30 cellular contexts compared by ENCODE assay signal in genomic region chr2:9545502-9545901, GRCh38.
"Had no signal": no experiment of that assay in that cellular context is flagged by ENCODE, and none has a peak within 500 bp of the region (broad histone marks: within the 10 kb centered on the region; RNA-seq: fewer than 3 reads in every experiment).

No MANE protein-coding gene starts in this region.

- H3K4me2 ChIP-seq: neural progenitor cell had no signal

- DNase-seq: activated CD4-positive, alpha-beta T cell treated with anti-CD3 and anti-CD28 coated beads for 36 hours; activated CD4-positive, alpha-beta T cell treated with anti-CD3 and anti-CD28 coated beads, Interleukin-2, amount 50 U/mL, for 4 hours; activated CD8-positive, alpha-beta memory T cell treated with anti-CD3 and anti-CD28 coated beads for 24 hours; activated CD8-positive, alpha-beta memory T cell treated with anti-CD3 and anti-CD28 coated beads, Interleukin-2, amount 50 U/mL, for 4 hours; activated T-cell treated with anti-CD3 and anti-CD28 coated beads, Interleukin-2, amount 50 U/mL, for 24 hours; central memory CD4-positive, alpha-beta T cell; dorsolateral prefrontal cortex; effector memory CD8-positive, alpha-beta T cell; heart left ventricle; left cardiac atrium; mesendoderm; naive B cell; stimulated activated CD4-positive, alpha-beta T cell treated with anti-CD3 and anti-CD28 coated beads, Interleukin-12 subunit alpha, Interleukin-12 subunit beta, amount 100 ng/mL, for 4 hours; stimulated activated CD4-positive, alpha-beta T cell treated with anti-CD3 and anti-CD28 coated beads, Interleukin-4, amount 100 ng/mL, for 4 hours; stimulated activated naive CD8-positive, alpha-beta T cell treated with anti-CD3 and anti-CD28 coated beads, Interleukin-15, amount 100 ng/mL, for 72 hours; T1000 had no signal

- H3K36me3 ChIP-seq: neural progenitor cell, prostate gland, right atrium auricular region, tibial nerve had no signal

- H3K27me3 Mint-ChIP-seq: activated CD4-positive, alpha-beta T cell treated with anti-CD3 and anti-CD28 coated beads for 36 hours; activated T-cell treated with anti-CD3 and anti-CD28 coated beads, Interleukin-2, amount 50 U/mL, for 24 hours; activated T-helper 17 cell treated with anti-CD3 and anti-CD28 coated beads, Interleukin-2, amount 50 U/mL, for 72 hours; effector memory CD8-positive, alpha-beta T cell; naive B cell; stimulated activated naive CD8-positive, alpha-beta T cell treated with anti-CD3 and anti-CD28 coated beads, Interleukin-15, amount 100 ng/mL, for 72 hours had no signal

- H3K27ac Mint-ChIP-seq: activated T-cell treated with anti-CD3 and anti-CD28 coated beads, Interleukin-2, amount 50 U/mL, for 24 hours; activated T-helper 17 cell treated with anti-CD3 and anti-CD28 coated beads, Interleukin-2, amount 50 U/mL, for 72 hours; neural progenitor cell; stimulated activated naive CD8-positive, alpha-beta T cell treated with anti-CD3 and anti-CD28 coated beads, Interleukin-15, amount 100 ng/mL, for 72 hours; T-helper 1 cell treated with Interleukin-12 subunit alpha and Interleukin-12 subunit beta and Interleukin-4 antibody, amounts not matched to agents 30 μg/mL and 1 μg/mL, for 36 hours had no signal

- H3K4me1 ChIP-seq: neural progenitor cell, prostate gland had no signal

- FAIRE-seq: astrocyte, colon, endothelial cell of umbilical vein, islet of Langerhans had no signal

- H3K4me3 Mint-ChIP-seq: activated CD4-positive, alpha-beta T cell treated with anti-CD3 and anti-CD28 coated beads for 36 hours; activated T-cell treated with anti-CD3 and anti-CD28 coated beads, Interleukin-2, amount 50 U/mL, for 24 hours; activated T-helper 17 cell treated with anti-CD3 and anti-CD28 coated beads, Interleukin-2, amount 50 U/mL, for 72 hours; effector memory CD8-positive, alpha-beta T cell; neural progenitor cell; stimulated activated naive CD8-positive, alpha-beta T cell treated with anti-CD3 and anti-CD28 coated beads, Interleukin-15, amount 100 ng/mL, for 72 hours; T-helper 1 cell treated with Interleukin-12 subunit alpha and Interleukin-12 subunit beta and Interleukin-4 antibody, amounts not matched to agents 30 μg/mL and 1 μg/mL, for 36 hours; WTC11 had no signal

- H3K27me3 ChIP-seq: dorsolateral prefrontal cortex, esophagus muscularis mucosa, gastroesophageal sphincter, heart left ventricle, neural progenitor cell, right atrium auricular region, tibial nerve had no signal

- H3K9me3 Mint-ChIP-seq: activated naive CD4-positive, alpha-beta T cell treated with anti-CD3 and anti-CD28 coated beads, Interleukin-2, amount 50 U/mL, for 72 hours; activated T-cell treated with anti-CD3 and anti-CD28 coated beads, Interleukin-2, amount 50 U/mL, for 24 hours; activated T-helper 17 cell treated with anti-CD3 and anti-CD28 coated beads, Interleukin-2, amount 50 U/mL, for 72 hours; effector memory CD8-positive, alpha-beta T cell; naive B cell; neural progenitor cell; stimulated activated naive CD8-positive, alpha-beta T cell treated with anti-CD3 and anti-CD28 coated beads, Interleukin-15, amount 100 ng/mL, for 72 hours; T-helper 1 cell treated with Interleukin-12 subunit alpha and Interleukin-12 subunit beta and Interleukin-4 antibody, amounts not matched to agents 30 μg/mL and 1 μg/mL, for 36 hours; WTC11 had no signal

- H3K4me3 ChIP-seq: dorsolateral prefrontal cortex, esophagus muscularis mucosa, gastroesophageal sphincter, heart left ventricle, neural progenitor cell, prostate gland, right atrium auricular region, tibial nerve had no signal

- H3K9me3 ChIP-seq: esophagus muscularis mucosa, gastroesophageal sphincter, heart left ventricle, prostate gland, right atrium auricular region, tibial nerve had no signal

- H2AFZ ChIP-seq: neural progenitor cell had no signal

- H3K9ac ChIP-seq: neural progenitor cell had no signal

- ATAC-seq: activated CD4-positive, alpha-beta T cell treated with anti-CD3 and anti-CD28 coated beads for 36 hours; activated naive CD4-positive, alpha-beta T cell treated with anti-CD3 and anti-CD28 coated beads, Interleukin-2, amount 50 U/mL, for 72 hours; activated T-helper 17 cell treated with anti-CD3 and anti-CD28 coated beads, Interleukin-2, amount 50 U/mL, for 72 hours; effector memory CD8-positive, alpha-beta T cell; gastroesophageal sphincter; heart left ventricle; left cardiac atrium; stimulated activated naive CD8-positive, alpha-beta T cell treated with anti-CD3 and anti-CD28 coated beads, Interleukin-15, amount 100 ng/mL, for 72 hours; WTC11 had no signal

- H3K27ac ChIP-seq: esophagus muscularis mucosa, gastroesophageal sphincter, heart left ventricle, neural progenitor cell, prostate gland, right atrium auricular region had no signal
